In genomic region chr14:20617138-20618003, GRCh38 we compare ENCODE assay signal across 23 cellular contexts. TPM values are rescaled to one million over a fixed set of nuclear protein-coding genes. Genes with fewer than 3 reads are reported as not detected.
DNase-seq lines count a peak whose midpoint lies in the region; ATAC-seq and TF ChIP-seq lines count a peak whose summit lies in the region.
"Had no signal": no experiment of that assay in that cellular context is flagged by ENCODE, and none has a peak within 500 bp of the region (broad histone marks: within the 10 kb centered on the region; RNA-seq: fewer than 3 reads in every experiment).

No MANE protein-coding gene starts in this region.

- no peak for DNase-seq in activated naive CD4-positive, alpha-beta T cell treated with anti-CD3 and anti-CD28 coated beads, Interleukin-2, amount 50 U/mL, for 16 hours
- peak; percentile 35 for DNase-seq in osteoblast (ENCODE audit: insufficient read length, low spot score, missing footprints)
- DNase-seq in prostate gland (ENCODE audit: low spot score) = no peak
- no peak for DNase-seq in omental fat pad (ENCODE audit: low spot score)
- no peak for DNase-seq in activated CD4-positive, CD25-positive, alpha-beta regulatory T cell treated with anti-CD3 and anti-CD28 coated beads, Interleukin-2, amount 50 U/mL, for 72 hours
- DNase-seq: activated CD4-positive, alpha-beta T cell treated with anti-CD3 and anti-CD28 coated beads, Interleukin-2, amount 10 ng/mL, durations not matched to agents 7 days and 5 days; activated naive CD8-positive, alpha-beta T cell treated with anti-CD3 and anti-CD28 coated beads, Interleukin-2, amount 50 U/mL, for 24 hours; caudate nucleus; CD4-positive, alpha-beta memory T cell; NCI-H1048; NCI-H2171; nephron progenitor cell; right cardiac atrium had no signal

- no peak overlapping the region for H3K4me2 ChIP-seq in osteoblast (ENCODE audit: insufficient read depth, low read length)

- no peaks in the 10 kb centered on the region for H3K36me3 ChIP-seq in osteoblast (ENCODE audit: insufficient read depth, low read length)
- no peaks in the 10 kb centered on the region for H3K36me3 ChIP-seq in prostate gland

- intact Hi-C loops in prostate gland (cut with DNase I) = loop anchor here (10.0 kb wide), 1 partner anchor 477 kb away; the partner anchor contains the start of gene ZNF219

- H3K4me3 ChIP-seq in osteoblast (ENCODE audit: insufficient read depth, low read length) (no peak overlapping the region), prostate gland (no peak overlapping the region)

- 84% methylated on average over 12 of the region's 12 CpGs for WGBS in prostate gland

- H3K9me3 ChIP-seq in osteoblast (ENCODE audit: low read depth, low read length) (no peaks in the 10 kb centered on the region), prostate gland (no peaks in the 10 kb centered on the region)

- no peak overlapping the region for H2AFZ ChIP-seq in osteoblast (ENCODE audit: low read length)

- H4K20me1 ChIP-seq in osteoblast (ENCODE audit: insufficient read depth, low read length) = no peaks in the 10 kb centered on the region

- no peak for TF ChIP-seq CTCF in osteoblast (IDR thresholded peaks at IDR 0.05; ENCODE audit: extremely low read depth, low read depth, low read length)
- TF ChIP-seq CTCF in prostate gland (IDR thresholded peaks at IDR 0.05) = no peak
- no peak for TF ChIP-seq CTCF in omental fat pad (IDR thresholded peaks at IDR 0.05)

- peak overlapping the region; percentile 66 for H3K27ac Mint-ChIP-seq in activated naive CD4-positive, alpha-beta T cell treated with anti-CD3 and anti-CD28 coated beads, Interleukin-2, amount 50 U/mL, for 24 hours
- H3K27ac Mint-ChIP-seq: activated CD4-positive, alpha-beta T cell treated with anti-CD3 and anti-CD28 coated beads, Interleukin-2, amount 10 ng/mL, durations not matched to agents 7 days and 5 days; activated naive CD8-positive, alpha-beta T cell treated with anti-CD3 and anti-CD28 coated beads, Interleukin-2, amount 50 U/mL, for 24 hours; nephron progenitor cell had no signal

- H3K79me2 ChIP-seq in osteoblast (ENCODE audit: insufficient read depth, low read length) = no peaks in the 10 kb centered on the region

- peak; percentile 21 for ATAC-seq in HG02571 (IDR thresholded peaks at IDR 0.05; ENCODE audit: unreplicated experiment)
- peak; percentile 38 for ATAC-seq in HG03571 (IDR thresholded peaks at IDR 0.05; ENCODE audit: unreplicated experiment)
- no peak for ATAC-seq in omental fat pad (ENCODE audit: low FRiP score)
- ATAC-seq: activated naive CD8-positive, alpha-beta T cell treated with anti-CD3 and anti-CD28 coated beads, Interleukin-2, amount 50 U/mL, for 24 hours; HCT116; right cardiac atrium had no signal

- H3K4me1 Mint-ChIP-seq in activated naive CD4-positive, alpha-beta T cell treated with anti-CD3 and anti-CD28 coated beads, Interleukin-2, amount 50 U/mL, for 24 hours = peaks cover 11% of the 10 kb centered on the region

- no peak overlapping the region for H3K4me3 Mint-ChIP-seq in activated naive CD4-positive, alpha-beta T cell treated with anti-CD3 and anti-CD28 coated beads, Interleukin-2, amount 50 U/mL, for 24 hours
- H3K4me3 Mint-ChIP-seq: activated CD4-positive, alpha-beta T cell treated with anti-CD3 and anti-CD28 coated beads, Interleukin-2, amount 10 ng/mL, durations not matched to agents 7 days and 5 days; activated naive CD8-positive, alpha-beta T cell treated with anti-CD3 and anti-CD28 coated beads, Interleukin-2, amount 50 U/mL, for 24 hours; CD4-positive, alpha-beta memory T cell; nephron progenitor cell had no signal

- H3K27ac ChIP-seq in osteoblast (ENCODE audit: low read depth, low read length) (no peak overlapping the region), prostate gland (no peak overlapping the region)

- no peak for TF ChIP-seq POLR2A in prostate gland (IDR thresholded peaks at IDR 0.05)

- H3K4me1 ChIP-seq in osteoblast (ENCODE audit: insufficient read depth, low read length) = peaks cover 5% of the 10 kb centered on the region
- no peaks in the 10 kb centered on the region for H3K4me1 ChIP-seq in prostate gland (replicated peaks)

- H3K36me3 Mint-ChIP-seq in activated naive CD4-positive, alpha-beta T cell treated with anti-CD3 and anti-CD28 coated beads, Interleukin-2, amount 50 U/mL, for 24 hours = no peaks in the 10 kb centered on the region
- H3K36me3 Mint-ChIP-seq: CD4-positive, alpha-beta memory T cell had no signal

- H3K9me3 Mint-ChIP-seq in activated naive CD4-positive, alpha-beta T cell treated with anti-CD3 and anti-CD28 coated beads, Interleukin-2, amount 50 U/mL, for 24 hours = no peaks in the 10 kb centered on the region
- H3K9me3 Mint-ChIP-seq: activated CD4-positive, alpha-beta T cell treated with anti-CD3 and anti-CD28 coated beads, Interleukin-2, amount 10 ng/mL, durations not matched to agents 7 days and 5 days; activated naive CD8-positive, alpha-beta T cell treated with anti-CD3 and anti-CD28 coated beads, Interleukin-2, amount 50 U/mL, for 24 hours; CD4-positive, alpha-beta memory T cell had no signal

- H3K27me3 ChIP-seq in osteoblast (ENCODE audit: insufficient read depth, low read length) (peaks cover 2% of the 10 kb centered on the region), prostate gland (replicated peaks; ENCODE audit: insufficient read depth) (no peaks in the 10 kb centered on the region)

- no peaks in the 10 kb centered on the region for H3K27me3 Mint-ChIP-seq in activated naive CD4-positive, alpha-beta T cell treated with anti-CD3 and anti-CD28 coated beads, Interleukin-2, amount 50 U/mL, for 24 hours

RNA-seq across cellular contexts. Expression of gene OR6S1, which starts 24.1 kb away (rescaled TPM):
- total RNA-seq in osteoblast (not detected in 2 replicates), prostate gland (not detected), omental fat pad (not detected)
- total RNA-seq: A172; activated CD4-positive, alpha-beta T cell treated with anti-CD3 and anti-CD28 coated beads, Interleukin-2, amount 10 ng/mL, durations not matched to agents 7 days and 5 days; CD4-positive, alpha-beta memory T cell; Daoy; frontal cortex; lung microvascular endothelial cell; right cardiac atrium; T-helper 1 cell treated with Interleukin-12 subunit alpha and Interleukin-12 subunit beta and Interleukin-4 antibody, amounts not matched to agents 30 ng/mL and 1 ng/mL, for 36 hours; temporal lobe had no signal

RNA-seq across cellular contexts. Expression of gene RNASE12, which starts 26.2 kb away (rescaled TPM):
- total RNA-seq in osteoblast (not detected in 2 replicates), prostate gland (not detected), omental fat pad (not detected)
- total RNA-seq: A172; activated CD4-positive, alpha-beta T cell treated with anti-CD3 and anti-CD28 coated beads, Interleukin-2, amount 10 ng/mL, durations not matched to agents 7 days and 5 days; CD4-positive, alpha-beta memory T cell; Daoy; frontal cortex; lung microvascular endothelial cell; right cardiac atrium; T-helper 1 cell treated with Interleukin-12 subunit alpha and Interleukin-12 subunit beta and Interleukin-4 antibody, amounts not matched to agents 30 ng/mL and 1 ng/mL, for 36 hours; temporal lobe had no signal

RNA-seq across cellular contexts. Expression of gene RNASE11, which starts 29.6 kb away (rescaled TPM):
- total RNA-seq in osteoblast (not detected in 2 replicates), prostate gland (1 to 10 TPM in 1 of 2 donors, not detected in 1; 1.0 TPM), omental fat pad (not detected)
- total RNA-seq: A172; activated CD4-positive, alpha-beta T cell treated with anti-CD3 and anti-CD28 coated beads, Interleukin-2, amount 10 ng/mL, durations not matched to agents 7 days and 5 days; CD4-positive, alpha-beta memory T cell; frontal cortex; lung microvascular endothelial cell; right cardiac atrium; T-helper 1 cell treated with Interleukin-12 subunit alpha and Interleukin-12 subunit beta and Interleukin-4 antibody, amounts not matched to agents 30 ng/mL and 1 ng/mL, for 36 hours; temporal lobe had no signal

RNA-seq across cellular contexts. Expression of gene RNASE9, which starts 56.5 kb away (rescaled TPM):
- total RNA-seq in osteoblast = not detected in 2 replicates
- not detected for total RNA-seq in prostate gland
- total RNA-seq in omental fat pad = not detected
- total RNA-seq: A172; activated CD4-positive, alpha-beta T cell treated with anti-CD3 and anti-CD28 coated beads, Interleukin-2, amount 10 ng/mL, durations not matched to agents 7 days and 5 days; CD4-positive, alpha-beta memory T cell; Daoy; frontal cortex; lung microvascular endothelial cell; right cardiac atrium; T-helper 1 cell treated with Interleukin-12 subunit alpha and Interleukin-12 subunit beta and Interleukin-4 antibody, amounts not matched to agents 30 ng/mL and 1 ng/mL, for 36 hours; temporal lobe had no signal
